In the genomic region with DNA sequence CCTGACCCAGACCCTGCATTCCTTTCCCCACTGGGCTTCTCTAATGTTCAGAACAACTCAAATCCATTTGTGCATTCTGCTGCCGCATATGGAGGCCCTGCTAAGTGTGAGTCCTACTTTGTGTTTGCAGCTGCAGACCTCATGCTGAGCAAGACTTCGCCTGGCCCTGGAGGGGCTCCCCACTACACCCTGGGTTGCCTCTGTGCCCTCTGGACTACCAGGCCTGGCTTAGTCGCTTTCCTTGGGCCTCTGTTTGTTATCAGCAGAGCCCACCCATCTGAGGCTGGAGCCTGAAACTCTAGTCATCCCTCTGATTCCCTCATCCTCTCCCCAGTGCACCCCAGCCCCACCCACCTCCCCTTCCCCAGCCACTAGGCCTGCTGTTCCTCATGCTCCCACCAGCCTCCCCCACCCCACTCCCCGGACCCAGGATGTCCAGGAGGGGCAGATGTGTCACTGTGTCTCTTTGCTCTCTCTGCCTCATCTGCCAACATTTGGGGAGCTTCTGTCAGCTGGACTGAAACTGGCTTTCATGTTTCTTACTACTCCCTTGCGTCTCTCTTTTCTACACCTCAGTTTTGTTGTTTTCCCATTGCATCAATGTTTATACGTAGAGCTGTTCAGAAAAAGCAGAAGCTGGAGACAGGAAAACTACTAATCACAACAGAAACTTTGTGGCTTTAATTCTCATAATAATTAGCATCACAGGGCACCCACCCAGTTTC, we compare ENCODE assay signal across 26 cellular contexts. TPM values are rescaled to one million over a fixed set of nuclear protein-coding genes. Genes with fewer than 3 reads are reported as not detected.
DNase-seq lines count a peak whose midpoint lies in the region; ATAC-seq, FAIRE-seq and TF ChIP-seq lines count a peak whose summit lies in the region.
"Had no signal": no experiment of that assay in that cellular context is flagged by ENCODE, and none has a peak within 500 bp of the region (broad histone marks: within the 10 kb centered on the region; RNA-seq: fewer than 3 reads in every experiment).

No MANE protein-coding gene starts in this region.

- no peak overlapping the region for H2BK15ac ChIP-seq in mesendoderm (replicated peaks; ENCODE audit: low read depth)

- H3F3A ChIP-seq in SK-N-SH (replicated peaks; ENCODE audit: insufficient read depth), result no peaks in the 10 kb centered on the region

- H3K36me3 ChIP-seq in OCI-LY3 (replicated peaks; ENCODE audit: low read depth, low read length) (no peaks in the 10 kb centered on the region), mesendoderm (ENCODE audit: control insufficient read depth, insufficient read depth, low read length) (no peaks in the 10 kb centered on the region), SK-N-SH (replicated peaks in 1 of 2; ENCODE audit: control insufficient read depth in 1 of 2, insufficient read depth in 2 of 2, low read length in 1 of 2) (no peaks in the 10 kb centered on the region)
- H3K36me3 ChIP-seq: heart left ventricle, transverse colon had no signal

- no peaks in the 10 kb centered on the region for H3K79me1 ChIP-seq in mesendoderm (ENCODE audit: low read length)

- POLR2A ChIA-PET in SK-N-SH (lab: Yijun Ruan, JAX), result interaction anchor here (1.1 kb wide), 1 partner anchor 15 kb away, joined by 3 read pairs; no protein-coding TSS in a partner anchor

- H4K5ac ChIP-seq in mesendoderm (ENCODE audit: low read length), result peak overlapping the region; percentile 42

- peak overlapping the region; percentile 10 for H3K4me3 ChIP-seq in OCI-LY3 (ENCODE audit: low read length)
- H3K4me3 ChIP-seq in mesendoderm (ENCODE audit: low read length), result no peak overlapping the region
- no peak overlapping the region for H3K4me3 ChIP-seq in SK-N-SH (ENCODE audit: low read depth in 2 of 2, low read length in 1 of 2)
- H3K4me3 ChIP-seq: A549, heart left ventricle, SK-N-MC, transverse colon had no signal

- peak overlapping the region; percentile 93 for H3K4ac ChIP-seq in mesendoderm (ENCODE audit: low read depth, low read length)

- CTCF ChIA-PET in SK-N-SH (lab: Yijun Ruan, JAX), result interaction anchor here (1.4 to 2.7 kb wide), 3 partner anchors 16 to 104 kb away, joined by 6 to 10 read pairs (median 7); partner anchors contain the start of gene CD300H

- no peak overlapping the region for H4K8ac ChIP-seq in mesendoderm (ENCODE audit: low read depth, low read length)

- peak overlapping the region; percentile 86 for H2BK120ac ChIP-seq in mesendoderm (ENCODE audit: low read depth, low read length)

- peak overlapping the region; percentile 31; the same call in 1 of the 2 replicates for H3K27ac ChIP-seq in OCI-LY3 (ENCODE audit: low read length)
- peak overlapping the region; percentile 92 for H3K27ac ChIP-seq in mesendoderm (ENCODE audit: low read depth, low read length)
- no peak overlapping the region for H3K27ac ChIP-seq in SK-N-SH (ENCODE audit: low read depth in 2 of 2, low read length in 1 of 2)
- H3K27ac ChIP-seq: A549, SK-N-MC, transverse colon had no signal

- H2BK5ac ChIP-seq in mesendoderm (ENCODE audit: low read length), result peak overlapping the region; percentile 96

- no peak for TF ChIP-seq EP300 in SK-N-SH (IDR thresholded peaks at IDR 0.05; ENCODE audit: borderline replicate concordance in 1 of 2, low read depth in 1 of 2, low read length in 1 of 2)

- DNase-seq in AML-193 (lab: John Stamatoyannopoulos, UW) (peak; percentile 22 to 38), GM18507 (ENCODE audit: extremely low spot score, insufficient read length, low read depth) (no peak), mesendoderm (no peak), DMS153 treated with DMSO at 0.1 percent for 48 hours (lab: John Stamatoyannopoulos, UW; ENCODE audit: unreplicated experiment) (no peak), nucleus accumbens (lab: John Stamatoyannopoulos, UW) (no peak), SK-N-SH (no peak)
- DNase-seq: activated CD4-positive, CD25-positive, alpha-beta regulatory T cell treated with anti-CD3 and anti-CD28 coated beads, Interleukin-2, amount 50 U/mL, for 72 hours; activated CD8-positive, alpha-beta T cell treated with anti-CD3 and anti-CD28 coated beads for 36 hours; activated effector memory CD4-positive, alpha-beta T cell treated with Interleukin-2 at 50 U/mL for 16 hours; activated naive CD8-positive, alpha-beta T cell treated with anti-CD3 and anti-CD28 coated beads, Interleukin-2, amount 50 U/mL, for 24 hours; activated T-cell treated with anti-CD3 and anti-CD28 coated beads for 4 hours; DND-41; HCEC 1CT; heart left ventricle; left cardiac atrium; mammary epithelial cell; NCI-H1105 treated with DMSO at 0.1 percent for 48 hours; NCI-H2029; RPMI8226; stimulated activated CD8-positive, alpha-beta memory T cell treated with anti-CD3 and anti-CD28 coated beads, Interleukin-4, amount 100 ng/mL, for 48 hours; transverse colon had no signal

- no peak overlapping the region for H3K9ac ChIP-seq in OCI-LY3 (ENCODE audit: low read length)
- H3K9ac ChIP-seq in mesendoderm (ENCODE audit: low read length), result peak overlapping the region; percentile 62
- H3K9ac ChIP-seq in SK-N-SH, result no peak overlapping the region

- H3K79me2 ChIP-seq in OCI-LY3 (ENCODE audit: low read length), result no peaks in the 10 kb centered on the region
- H3K79me2 ChIP-seq in mesendoderm (ENCODE audit: control insufficient read depth, insufficient read depth, low read length), result no peaks in the 10 kb centered on the region
- no peaks in the 10 kb centered on the region for H3K79me2 ChIP-seq in SK-N-SH (ENCODE audit: insufficient read depth)

- H3K4me2 ChIP-seq in OCI-LY3 (ENCODE audit: low read length), result peak overlapping the region; percentile 58
- no peak overlapping the region for H3K4me2 ChIP-seq in mesendoderm (ENCODE audit: low read length)
- no peak overlapping the region for H3K4me2 ChIP-seq in SK-N-SH
- H3K4me2 ChIP-seq: A549 had no signal

- H2AK5ac ChIP-seq in mesendoderm (ENCODE audit: low read length), result peak overlapping the region; percentile 68

- H3K9me2 ChIP-seq in SK-N-SH, result no peaks in the 10 kb centered on the region

- H3K4me1 ChIP-seq in OCI-LY3 (ENCODE audit: low read length), result peaks cover 71% of the 10 kb centered on the region
- H3K4me1 ChIP-seq in mesendoderm (ENCODE audit: control insufficient read depth, low read depth, low read length), result peaks cover 25% of the 10 kb centered on the region
- H3K4me1 ChIP-seq in SK-N-SH (ENCODE audit: control insufficient read depth in 1 of 2, insufficient read depth in 2 of 2, low read depth in 1 of 2, low read length in 1 of 2), result no peaks in the 10 kb centered on the region
- H3K4me1 ChIP-seq: A549 had no signal

- no peaks in the 10 kb centered on the region for H3K9me3 ChIP-seq in OCI-LY3 (ENCODE audit: insufficient read depth, low read length)
- H3K9me3 ChIP-seq in SK-N-SH, result no peaks in the 10 kb centered on the region
- H3K9me3 ChIP-seq: heart left ventricle, transverse colon had no signal

- H2AFZ ChIP-seq in OCI-LY3 (ENCODE audit: low read depth, low read length) (no peak overlapping the region), SK-N-SH (ENCODE audit: low read depth) (no peak overlapping the region)

- no peak for TF ChIP-seq CTCF in OCI-LY3 (IDR thresholded peaks at IDR 0.05; ENCODE audit: low read depth, low read length)
- TF ChIP-seq CTCF in SK-N-SH (IDR thresholded peaks at IDR 0.05), result no peak

- peak overlapping the region; percentile 56 for H3K23ac ChIP-seq in mesendoderm (ENCODE audit: low read length)

- WGBS in mesendoderm (ENCODE audit: extremely low coverage, insufficient coverage, low lambda C conversion rate), result no CpG with 5 or more reads among the region's 6 CpGs
- 37% methylated on average over 6 of the region's 6 CpGs for WGBS in SK-N-SH (ENCODE audit: low lambda C conversion rate)

- H3K56ac ChIP-seq in mesendoderm (ENCODE audit: low read length), result peak overlapping the region; percentile 81

- H4K20me1 ChIP-seq in OCI-LY3 (ENCODE audit: insufficient read depth, low read length) (no peaks in the 10 kb centered on the region), SK-N-SH (ENCODE audit: insufficient read depth) (no peaks in the 10 kb centered on the region)

- no peak for TF ChIP-seq RAD21 in SK-N-SH (IDR thresholded peaks at IDR 0.05; ENCODE audit: low read length)

- peak; percentile 31 for FAIRE-seq in GM18507 (lab: Jason Lieb, UNC)
- FAIRE-seq: A549 had no signal

- no peak for ATAC-seq in HG02981 (IDR thresholded peaks at IDR 0.05; ENCODE audit: unreplicated experiment)
- ATAC-seq: A549; activated CD8-positive, alpha-beta T cell treated with anti-CD3 and anti-CD28 coated beads for 36 hours; activated naive CD8-positive, alpha-beta T cell treated with anti-CD3 and anti-CD28 coated beads, Interleukin-2, amount 50 U/mL, for 24 hours; left cardiac atrium had no signal

- peak overlapping the region; percentile 92 for H3K18ac ChIP-seq in mesendoderm (ENCODE audit: low read length)

- peaks cover 54% of the 10 kb centered on the region for H3K27me3 ChIP-seq in OCI-LY3 (ENCODE audit: low read depth, low read length)
- H3K27me3 ChIP-seq in mesendoderm (ENCODE audit: insufficient read depth, low read length, poor library complexity), result no peaks in the 10 kb centered on the region
- H3K27me3 ChIP-seq in SK-N-SH (ENCODE audit: insufficient read depth), result no peaks in the 10 kb centered on the region

TF ChIP-seq in SK-N-SH, 30 proteins besides CTCF, POLR2A, EP300 and RAD21 (continues in another document):
- TF ChIP-seq NRF1 (IDR thresholded peaks at IDR 0.05; ENCODE audit: low read depth, low read length) (no peak), RXRA (IDR thresholded peaks at IDR 0.05; ENCODE audit: borderline replicate concordance, low read depth) (no peak), FOSL2 (IDR thresholded peaks at IDR 0.05; ENCODE audit: borderline replicate concordance, low read depth) (no peak), TCF12 (IDR thresholded peaks at IDR 0.05) (no peak)
- TF ChIP-seq, protein P1, sequence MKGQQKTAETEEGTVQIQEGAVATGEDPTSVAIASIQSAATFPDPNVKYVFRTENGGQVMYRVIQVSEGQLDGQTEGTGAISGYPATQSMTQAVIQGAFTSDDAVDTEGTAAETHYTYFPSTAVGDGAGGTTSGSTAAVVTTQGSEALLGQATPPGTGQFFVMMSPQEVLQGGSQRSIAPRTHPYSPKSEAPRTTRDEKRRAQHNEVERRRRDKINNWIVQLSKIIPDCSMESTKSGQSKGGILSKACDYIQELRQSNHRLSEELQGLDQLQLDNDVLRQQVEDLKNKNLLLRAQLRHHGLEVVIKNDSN (IDR thresholded peaks at IDR 0.05; ENCODE audit: borderline replicate concordance, low read depth), result no peak

RNA-seq across cellular contexts. Expression of gene CD300E, which starts 17.8 kb away (rescaled TPM):
- polyA plus RNA-seq in mesendoderm (2013, experiment 1 of 2), result 0.21 TPM
- 0.21 TPM for polyA plus RNA-seq in mesendoderm (2013, experiment 2 of 2)
- polyA plus RNA-seq in SK-N-SH (2012; rRNA removed), result not detected in 2 replicates
- not detected in 2 replicates for polyA plus RNA-seq in SK-N-SH (2012; cell fraction: cytosol; rRNA removed)
- not detected in 2 replicates for polyA plus RNA-seq in SK-N-SH (2012; cell fraction: nucleus; rRNA removed)
- polyA plus RNA-seq: A549, BJ, mammary epithelial cell had no signal

RNA-seq across cellular contexts. Expression of gene CD300LD, which starts 49.3 kb away (rescaled TPM):
- not detected for polyA plus RNA-seq in mesendoderm (2013, experiment 1 of 2)
- polyA plus RNA-seq in mesendoderm (2013, experiment 2 of 2), result not detected
- polyA plus RNA-seq in SK-N-SH (2012; rRNA removed), result not detected in 2 replicates
- not detected in 2 replicates for polyA plus RNA-seq in SK-N-SH (2012; cell fraction: cytosol; rRNA removed)
- not detected in 2 replicates for polyA plus RNA-seq in SK-N-SH (2012; cell fraction: nucleus; rRNA removed)
- polyA plus RNA-seq: A549, BJ, heart left ventricle, mammary epithelial cell had no signal

Comparison
In these comparisons a context has a peak if more than half of its experiments do, and no peak if none do; other contexts are left out.
1. DNase-seq: peak in AML-193 (2 of 2); none in GM18507 (single experiment), mesendoderm (single experiment), DMS153 treated with DMSO at 0.1 percent for 48 hours (single experiment), nucleus accumbens (0 of 56) and SK-N-SH (single experiment).
2. H3K27ac ChIP-seq: peak in OCI-LY3 (single experiment) and mesendoderm (single experiment); none in SK-N-SH (0 of 2).